In the genomic region with DNA sequence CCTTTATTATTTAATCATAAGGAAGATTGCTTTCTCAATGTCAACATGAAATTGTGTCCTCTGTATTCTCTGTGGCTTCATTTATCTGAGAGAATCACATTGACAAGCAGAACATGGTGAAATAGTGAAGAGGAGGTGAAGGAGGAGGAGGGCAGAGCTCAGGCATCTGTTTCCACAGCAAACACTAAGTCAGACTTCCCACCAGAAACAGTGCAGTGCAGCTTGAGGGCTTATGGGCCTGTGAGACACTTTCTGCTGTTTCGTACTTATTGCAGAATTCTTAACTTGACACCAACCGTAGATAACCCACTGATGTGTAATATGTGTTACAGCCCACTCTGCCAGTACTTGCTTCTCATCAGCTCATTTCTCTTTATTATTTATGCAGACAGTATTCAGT, we compare ENCODE assay signal across 17 cellular contexts.
DNase-seq lines count a peak whose midpoint lies in the region; ATAC-seq, FAIRE-seq and TF ChIP-seq lines count a peak whose summit lies in the region.
"Had no signal": no experiment of that assay in that cellular context is flagged by ENCODE, and none has a peak within 500 bp of the region (broad histone marks: within the 10 kb centered on the region; RNA-seq: fewer than 3 reads in every experiment).

No MANE protein-coding gene starts in this region.

- no peak overlapping the region for H3K27ac ChIP-seq in pancreas
- H3K27ac ChIP-seq: C4-2B had no signal

- H3K36me3 ChIP-seq in pancreas, result no peaks in the 10 kb centered on the region

- no peaks in the 10 kb centered on the region for H3K9me3 ChIP-seq in pancreas
- H3K9me3 ChIP-seq: Caco-2 had no signal

- H3K4me3 ChIP-seq in pancreas, result no peak overlapping the region
- H3K4me3 ChIP-seq: GM23338 had no signal

- 59 to 75% methylated on average over 2 of the region's 2 CpGs for WGBS in pancreas, 2 donors

- no peak for TF ChIP-seq CTCF in pancreas (IDR thresholded peaks at IDR 0.05)

- H3K27me3 ChIP-seq in pancreas, result no peaks in the 10 kb centered on the region

- no peak for ATAC-seq in pancreas
- ATAC-seq: GM23338 had no signal

- no peak for FAIRE-seq in pancreas (lab: Jason Lieb, UNC)
- FAIRE-seq: D721Med, G401.6, GM12892, H54 had no signal

- H3K4me1 ChIP-seq in pancreas, result no peaks in the 10 kb centered on the region
- H3K4me1 ChIP-seq: Caco-2 had no signal

- peak; percentile 38 for DNase-seq in GF-D8 (lab: John Stamatoyannopoulos, UW)
- peak; percentile 35 for DNase-seq in SKM-1 treated with dmso at 0.1 percent for 144 hours (lab: John Stamatoyannopoulos, UW; ENCODE audit: unreplicated experiment)
- DNase-seq in occipital lobe (lab: John Stamatoyannopoulos, UW), result peak; percentile 21
- DNase-seq in superior temporal gyrus (ENCODE audit: extremely low spot score), result peak; percentile 28
- no peak for DNase-seq in NCI-H187 treated with DMSO at 0.1 percent for 48 hours (lab: John Stamatoyannopoulos, UW)
- no peak for DNase-seq in pancreas
- no peak for DNase-seq in HT-29 (ENCODE audit: low spot score)
- DNase-seq: ACHN; Caco-2; CD4-positive, alpha-beta T cell; HCEC 1CT had no signal

- intact Hi-C loops in pancreas (cut with DNase I), result no loop called here

Comparison
In these comparisons a context has a peak if more than half of its experiments do, and no peak if none do; other contexts are left out.
1. DNase-seq: peak in GF-D8 (single experiment), SKM-1 treated with dmso at 0.1 percent for 144 hours (single experiment), occipital lobe (single experiment) and superior temporal gyrus (single experiment); none in NCI-H187 treated with DMSO at 0.1 percent for 48 hours (single experiment), pancreas (0 of 6) and HT-29 (single experiment).